Comparison of ENCODE assay signal across 30 cellular contexts in genomic region chrX:42241421-42241820, GRCh38.
DNase-seq lines count a peak whose midpoint lies in the region; ATAC-seq and TF ChIP-seq lines count a peak whose summit lies in the region.
"Had no signal": no experiment of that assay in that cellular context is flagged by ENCODE, and none has a peak within 500 bp of the region (broad histone marks: within the 10 kb centered on the region; RNA-seq: fewer than 3 reads in every experiment).

No MANE protein-coding gene starts in this region.

- DNase-seq in ELF-1 (ENCODE audit: low read depth, low spot score) (peak; percentile 19), M059J (ENCODE audit: low read depth) (peak; percentile 55), epithelial cell of esophagus (ENCODE audit: low read depth) (peak; percentile 1), left lung (no peak), HEK293T (ENCODE audit: extremely low spot score) (no peak), AML-193 (lab: John Stamatoyannopoulos, UW) (no peak), NCI-H69 (lab: John Stamatoyannopoulos, UW) (no peak)
- no peak for DNase-seq in activated T-cell treated with anti-CD3 and anti-CD28 coated beads, Interleukin-2, amount 50 U/mL, for 72 hours
- DNase-seq: activated CD4-positive, alpha-beta T cell treated with anti-CD3 and anti-CD28 coated beads for 4 hours; activated CD8-positive, alpha-beta T cell treated with anti-CD3 and anti-CD28 coated beads, Interleukin-2, amount 10 ng/mL, durations not matched to agents 7 days and 5 days; activated effector memory CD4-positive, alpha-beta T cell treated with anti-CD3 and anti-CD28 coated beads, Interleukin-2, amount 50 U/mL, for 16 hours; hippocampal formation; left ventricle myocardium inferior; NCI-H1092; NCI-H187 treated with DMSO at 0.1 percent for 48 hours; NCI-H524; Peyer's patch; SHP77 treated with DMSO at 0.1 percent for 48 hours had no signal

- no peak overlapping the region for H3K27ac ChIP-seq in left lung
- H3K27ac ChIP-seq: BLaER1, breast epithelium, left ventricle myocardium inferior, parathyroid adenoma, Peyer's patch, thoracic aorta, vagina, VCaP had no signal

- no peak for TF ChIP-seq CTCF in epithelial cell of esophagus (IDR thresholded peaks at IDR 0.05; ENCODE audit: insufficient read depth, low read depth, low read length, missing control alignments)
- TF ChIP-seq CTCF in left lung (IDR thresholded peaks at IDR 0.05): no peak

- no peaks in the 10 kb centered on the region for H3K36me3 ChIP-seq in left lung
- H3K36me3 ChIP-seq: BLaER1, breast epithelium, HAP-1, left ventricle myocardium inferior, Peyer's patch, thoracic aorta, vagina had no signal

- peak; percentile 78 for ATAC-seq in left lung
- ATAC-seq in activated T-cell treated with anti-CD3 and anti-CD28 coated beads, Interleukin-2, amount 50 U/mL, for 72 hours (replicated peaks in 1 of 2): no peak
- ATAC-seq: activated CD8-positive, alpha-beta T cell treated with anti-CD3 and anti-CD28 coated beads, Interleukin-2, amount 10 ng/mL, durations not matched to agents 7 days and 5 days had no signal

- H3K9me3 Mint-ChIP-seq in activated T-cell treated with anti-CD3 and anti-CD28 coated beads, Interleukin-2, amount 50 U/mL, for 72 hours: peaks cover 2 to 3% of the 10 kb centered on the region in 2 donors
- H3K9me3 Mint-ChIP-seq: IgD-negative memory B cell; stimulated activated naive CD8-positive, alpha-beta T cell treated with anti-CD3 and anti-CD28 coated beads, Interleukin-15, Interleukin-2, amounts not matched to agents 100 ng/mL and 50 ng/mL, for 24 hours; T-helper 2 cell treated with Interferon-gamma antibody and Interleukin-4, amounts not matched to agents 5 μg/mL and 100 μg/mL, for 36 hours had no signal

- CTCF ChIA-PET in HEK293T (lab: Yijun Ruan, JAX): no interaction called here

- intact Hi-C loops in left lung (cut with DNase I): no loop called here

- H3K9me3 ChIP-seq in left lung: no peaks in the 10 kb centered on the region
- H3K9me3 ChIP-seq: BLaER1, breast epithelium, HAP-1, left ventricle myocardium inferior, Peyer's patch, thoracic aorta, vagina had no signal

- H3K4me3 Mint-ChIP-seq in activated T-cell treated with anti-CD3 and anti-CD28 coated beads, Interleukin-2, amount 50 U/mL, for 72 hours: no peak overlapping the region
- H3K4me3 Mint-ChIP-seq: activated CD8-positive, alpha-beta T cell treated with anti-CD3 and anti-CD28 coated beads, Interleukin-2, amount 10 ng/mL, durations not matched to agents 7 days and 5 days; activated naive CD8-positive, alpha-beta T cell; stimulated activated naive CD8-positive, alpha-beta T cell treated with anti-CD3 and anti-CD28 coated beads, Interleukin-15, Interleukin-2, amounts not matched to agents 100 ng/mL and 50 ng/mL, for 24 hours; T-helper 2 cell treated with Interferon-gamma antibody and Interleukin-4, amounts not matched to agents 5 μg/mL and 100 μg/mL, for 36 hours had no signal

- H3K27me3 Mint-ChIP-seq in activated T-cell treated with anti-CD3 and anti-CD28 coated beads, Interleukin-2, amount 50 U/mL, for 72 hours (ENCODE audit: low read depth): peaks cover 18% of the 10 kb centered on the region
- H3K27me3 Mint-ChIP-seq: activated naive CD8-positive, alpha-beta T cell; stimulated activated naive CD8-positive, alpha-beta T cell treated with anti-CD3 and anti-CD28 coated beads, Interleukin-15, Interleukin-2, amounts not matched to agents 100 ng/mL and 50 ng/mL, for 24 hours had no signal

- no peak overlapping the region for H3K4me3 ChIP-seq in epithelial cell of esophagus (ENCODE audit: low read length)
- H3K4me3 ChIP-seq in left lung: no peak overlapping the region
- H3K4me3 ChIP-seq: BLaER1, breast epithelium, HAP-1, left ventricle myocardium inferior, Peyer's patch, smooth muscle cell, thoracic aorta, vagina had no signal

- no peak overlapping the region for H3K27ac Mint-ChIP-seq in activated T-cell treated with anti-CD3 and anti-CD28 coated beads, Interleukin-2, amount 50 U/mL, for 72 hours
- H3K27ac Mint-ChIP-seq: activated CD8-positive, alpha-beta T cell treated with anti-CD3 and anti-CD28 coated beads, Interleukin-2, amount 10 ng/mL, durations not matched to agents 7 days and 5 days; activated naive CD8-positive, alpha-beta T cell; IgD-negative memory B cell; stimulated activated naive CD8-positive, alpha-beta T cell treated with anti-CD3 and anti-CD28 coated beads, Interleukin-15, Interleukin-2, amounts not matched to agents 100 ng/mL and 50 ng/mL, for 24 hours; T-helper 2 cell treated with Interferon-gamma antibody and Interleukin-4, amounts not matched to agents 5 μg/mL and 100 μg/mL, for 36 hours had no signal

- no peaks in the 10 kb centered on the region for H3K4me1 ChIP-seq in left lung
- H3K4me1 ChIP-seq: BLaER1, breast epithelium, HAP-1, left ventricle myocardium inferior, parathyroid adenoma, Peyer's patch had no signal

- POLR2A ChIA-PET in HEK293T (lab: Yijun Ruan, JAX): no interaction called here

- H3K36me3 Mint-ChIP-seq in activated T-cell treated with anti-CD3 and anti-CD28 coated beads, Interleukin-2, amount 50 U/mL, for 72 hours (ENCODE audit: insufficient read depth in 2 of 2): no peaks in the 10 kb centered on the region
- H3K36me3 Mint-ChIP-seq: activated naive CD8-positive, alpha-beta T cell; IgD-negative memory B cell had no signal

- H3K27me3 ChIP-seq in left lung: peaks cover 0 to 3% of the 10 kb centered on the region in 2 donors
- H3K27me3 ChIP-seq: Peyer's patch, vagina had no signal

- H3K4me1 Mint-ChIP-seq in activated T-cell treated with anti-CD3 and anti-CD28 coated beads, Interleukin-2, amount 50 U/mL, for 72 hours (ENCODE audit: low read depth): peaks cover 6% of the 10 kb centered on the region
- H3K4me1 Mint-ChIP-seq: IgD-negative memory B cell had no signal

TF ChIP-seq in HEK293T, 16 proteins besides CTCF, POLR2A, EP300 and RAD21:
- TF ChIP-seq HDGF (IDR thresholded peaks at IDR 0.05; ENCODE audit: borderline replicate concordance) (no peak), ZNF384 (IDR thresholded peaks at IDR 0.05) (no peak)

Comparison
In these comparisons a context has a peak if more than half of its experiments do, and no peak if none do; other contexts are left out.
1. DNase-seq: peak in ELF-1 (single experiment), M059J (single experiment) and epithelial cell of esophagus (single experiment); none in left lung (0 of 2), HEK293T (single experiment), AML-193 (0 of 2), activated T-cell treated with anti-CD3 and anti-CD28 coated beads, Interleukin-2, amount 50 U/mL, for 72 hours (0 of 2) and NCI-H69 (single experiment).